Comparison of ENCODE assay signal across 7 cellular contexts in the genomic region with DNA sequence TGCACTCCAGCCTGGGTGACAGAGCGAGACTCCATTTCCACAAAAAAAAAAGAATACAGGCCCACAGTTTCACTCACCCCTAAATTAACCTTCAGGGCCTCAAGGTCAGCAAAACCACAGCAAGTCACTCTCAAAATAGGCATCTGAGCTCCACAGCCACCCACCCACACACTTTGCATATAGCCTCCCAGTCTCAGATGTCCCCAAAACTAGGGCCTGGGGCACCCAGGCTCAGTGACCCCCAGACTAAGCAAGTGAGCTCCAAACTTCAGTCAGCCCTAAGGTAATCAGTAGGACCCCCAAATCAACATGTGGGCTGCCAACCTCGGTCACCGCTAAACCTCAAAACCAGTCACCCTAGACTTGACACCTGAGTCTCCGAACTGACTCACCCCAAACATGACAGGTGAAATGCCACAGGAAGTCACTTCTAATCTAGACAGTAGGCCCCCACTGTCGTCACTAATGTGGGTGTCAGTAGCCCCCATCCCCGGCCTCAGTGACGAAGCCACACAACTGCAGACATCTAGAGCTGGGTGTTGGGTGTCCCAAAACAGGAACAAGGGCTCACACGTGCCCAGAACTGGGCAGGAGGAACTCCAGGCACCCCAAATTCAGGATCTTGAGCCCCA. TPM values are rescaled to one million over a fixed set of nuclear protein-coding genes. Genes with fewer than 3 reads are reported as not detected.
DNase-seq lines count a peak whose midpoint lies in the region; ATAC-seq and TF ChIP-seq lines count a peak whose summit lies in the region.

No MANE protein-coding gene starts in this region.

- DNase-seq in activated T-helper 1 cell treated with anti-CD3 and anti-CD28 coated beads, Interleukin-12 subunit alpha, Interleukin-12 subunit beta, Interleukin-2, Interleukin-4 antibody, amounts not matched to agents 30 ng/mL and 10 ng/mL and 1 ng/mL, durations not matched to agents 14 hours and 24 hours and 36 hours (ENCODE audit: low spot score): peak; percentile 70
- DNase-seq in stimulated activated CD4-positive, alpha-beta T cell treated with anti-CD3 and anti-CD28 coated beads, Interleukin-4, amount 100 ng/mL, for 1 hour: peak; percentile 79
- DNase-seq in HFFc6 (no peak), NCI-H226 (no peak), kidney tubule cell (ENCODE audit: low spot score) (no peak)

- peaks cover 7% of the 10 kb centered on the region for H3K27me3 Mint-ChIP-seq in activated T-helper 1 cell treated with anti-CD3 and anti-CD28 coated beads, Interleukin-12 subunit alpha, Interleukin-12 subunit beta, Interleukin-2, Interleukin-4 antibody, amounts not matched to agents 30 ng/mL and 10 ng/mL and 1 ng/mL, durations not matched to agents 14 hours and 24 hours and 36 hours (ENCODE audit: insufficient read depth)
- peaks cover 3% of the 10 kb centered on the region for H3K27me3 Mint-ChIP-seq in HFFc6 (ENCODE audit: insufficient read depth)

- peak overlapping the region; percentile 71 for H3K4me3 Mint-ChIP-seq in activated T-helper 1 cell treated with anti-CD3 and anti-CD28 coated beads, Interleukin-12 subunit alpha, Interleukin-12 subunit beta, Interleukin-2, Interleukin-4 antibody, amounts not matched to agents 30 ng/mL and 10 ng/mL and 1 ng/mL, durations not matched to agents 14 hours and 24 hours and 36 hours
- no peak overlapping the region for H3K4me3 Mint-ChIP-seq in HFFc6

- H3K9me3 Mint-ChIP-seq in activated T-helper 1 cell treated with anti-CD3 and anti-CD28 coated beads, Interleukin-12 subunit alpha, Interleukin-12 subunit beta, Interleukin-2, Interleukin-4 antibody, amounts not matched to agents 30 ng/mL and 10 ng/mL and 1 ng/mL, durations not matched to agents 14 hours and 24 hours and 36 hours: no peaks in the 10 kb centered on the region
- H3K9me3 Mint-ChIP-seq in HFFc6: no peaks in the 10 kb centered on the region

- intact Hi-C loops in activated T-helper 1 cell treated with anti-CD3 and anti-CD28 coated beads, Interleukin-12 subunit alpha, Interleukin-12 subunit beta, Interleukin-2, Interleukin-4 antibody, amounts not matched to agents 30 ng/mL and 10 ng/mL and 1 ng/mL, durations not matched to agents 14 hours and 24 hours and 36 hours (cut with micrococcal nuclease): loop anchor here (1.0 to 10.0 kb wide), 5 partner anchors 14 to 400 kb away; a partner anchor contains a TSS

- H3K4me1 Mint-ChIP-seq in activated T-helper 1 cell treated with anti-CD3 and anti-CD28 coated beads, Interleukin-12 subunit alpha, Interleukin-12 subunit beta, Interleukin-2, Interleukin-4 antibody, amounts not matched to agents 30 ng/mL and 10 ng/mL and 1 ng/mL, durations not matched to agents 14 hours and 24 hours and 36 hours (ENCODE audit: low read depth): peaks cover 54% of the 10 kb centered on the region
- H3K4me1 Mint-ChIP-seq in HFFc6 (ENCODE audit: low read depth): no peaks in the 10 kb centered on the region

- peak overlapping the region; percentile 94 for H3K27ac Mint-ChIP-seq in activated T-helper 1 cell treated with anti-CD3 and anti-CD28 coated beads, Interleukin-12 subunit alpha, Interleukin-12 subunit beta, Interleukin-2, Interleukin-4 antibody, amounts not matched to agents 30 ng/mL and 10 ng/mL and 1 ng/mL, durations not matched to agents 14 hours and 24 hours and 36 hours
- no peak overlapping the region for H3K27ac Mint-ChIP-seq in HFFc6

- peak; percentile 81 for ATAC-seq in GM21381 (IDR thresholded peaks at IDR 0.05; ENCODE audit: unreplicated experiment)
- ATAC-seq in HG03571 (IDR thresholded peaks at IDR 0.05; ENCODE audit: unreplicated experiment): peak; percentile 68

- TF ChIP-seq CTCF in HFFc6 (IDR thresholded peaks at IDR 0.05): no peak

- H3K36me3 Mint-ChIP-seq in activated T-helper 1 cell treated with anti-CD3 and anti-CD28 coated beads, Interleukin-12 subunit alpha, Interleukin-12 subunit beta, Interleukin-2, Interleukin-4 antibody, amounts not matched to agents 30 ng/mL and 10 ng/mL and 1 ng/mL, durations not matched to agents 14 hours and 24 hours and 36 hours (ENCODE audit: low read depth): peaks cover 6% of the 10 kb centered on the region
- no peaks in the 10 kb centered on the region for H3K36me3 Mint-ChIP-seq in HFFc6 (ENCODE audit: low read depth)

RNA-seq across cellular contexts. Expression of a gene that starts 13.9 kb away (rescaled TPM):
- total RNA-seq in activated T-helper 1 cell treated with anti-CD3 and anti-CD28 coated beads, Interleukin-12 subunit alpha, Interleukin-12 subunit beta, Interleukin-2, Interleukin-4 antibody, amounts not matched to agents 30 ng/mL and 10 ng/mL and 1 ng/mL, durations not matched to agents 14 hours and 24 hours and 36 hours: 36.2 and 41.3 TPM in 2 replicates
- total RNA-seq in HFFc6 (2021; fragmentation: NEBNext Ultra II Directional; extraction: Animal tissue kit (Norgen Biotek cat#: 25700)): 100 to 1,000 TPM; 245 to 349 (median 258) TPM

RNA-seq across cellular contexts. Expression of a gene that starts 17.0 kb away (rescaled TPM):
- total RNA-seq in activated T-helper 1 cell treated with anti-CD3 and anti-CD28 coated beads, Interleukin-12 subunit alpha, Interleukin-12 subunit beta, Interleukin-2, Interleukin-4 antibody, amounts not matched to agents 30 ng/mL and 10 ng/mL and 1 ng/mL, durations not matched to agents 14 hours and 24 hours and 36 hours: 3.1 TPM in 2 replicates
- total RNA-seq in HFFc6 (2021; fragmentation: NEBNext Ultra II Directional; extraction: Animal tissue kit (Norgen Biotek cat#: 25700)): under 1 TPM in 4 of 6 experiments, not detected in 2; 0.09 to 0.17 (median 0.12) TPM

RNA-seq across cellular contexts. Expression of a gene that starts 48.8 kb away (rescaled TPM):
- 0.93 and 1.4 TPM in 2 replicates for total RNA-seq in activated T-helper 1 cell treated with anti-CD3 and anti-CD28 coated beads, Interleukin-12 subunit alpha, Interleukin-12 subunit beta, Interleukin-2, Interleukin-4 antibody, amounts not matched to agents 30 ng/mL and 10 ng/mL and 1 ng/mL, durations not matched to agents 14 hours and 24 hours and 36 hours
- under 1 TPM in 4 of 6 experiments, not detected in 2; 0.10 to 0.66 (median 0.33) TPM for total RNA-seq in HFFc6 (2021; fragmentation: NEBNext Ultra II Directional; extraction: Animal tissue kit (Norgen Biotek cat#: 25700))

Comparison
In these comparisons a context has a peak if more than half of its experiments do, and no peak if none do; other contexts are left out.
1. DNase-seq: peak in activated T-helper 1 cell treated with anti-CD3 and anti-CD28 coated beads, Interleukin-12 subunit alpha, Interleukin-12 subunit beta, Interleukin-2, Interleukin-4 antibody, amounts not matched to agents 30 ng/mL and 10 ng/mL and 1 ng/mL, durations not matched to agents 14 hours and 24 hours and 36 hours (single experiment) and stimulated activated CD4-positive, alpha-beta T cell treated with anti-CD3 and anti-CD28 coated beads, Interleukin-4, amount 100 ng/mL, for 1 hour (single experiment); none in HFFc6 (single experiment), NCI-H226 (single experiment) and kidney tubule cell (single experiment).